In genomic region chr5:132812949-132813598, GRCh38 we compare ENCODE assay signal across 7 cellular contexts. TPM values are rescaled to one million over a fixed set of nuclear protein-coding genes. Genes with fewer than 3 reads are reported as not detected.
A peak's percentile ranks its signal among the peaks of the same experiment; 100 is the strongest.
DNase-seq lines count a peak whose midpoint lies in the region; ATAC-seq and TF ChIP-seq lines count a peak whose summit lies in the region.

Gene SOWAHA (plus strand): TSS chr5:132813302. CDS start chr5:132813622, 320 bp downstream.

- H3K4me3 ChIP-seq in GM12864 (ENCODE audit: low read depth, low read length): peak within 1 kb of the TSS; percentile 42
- H3K4me3 ChIP-seq in breast epithelium: peak within 1 kb of the TSS; percentile 23 to 77 (median 58)

- peaks cover 2 to 15% of the 10 kb centered on the region in 2 donors for H3K27me3 ChIP-seq in breast epithelium

- no peaks in the 10 kb centered on the region for H3K36me3 ChIP-seq in breast epithelium

- no peak for DNase-seq in GM12864 (ENCODE audit: low read depth)
- peak; percentile 75 for DNase-seq in NCI-H146 (lab: John Stamatoyannopoulos, UW)
- DNase-seq in breast epithelium (ENCODE audit: low spot score in 2 of 2): no peak
- DNase-seq in medulla oblongata (ENCODE audit: extremely low spot score): peak; percentile 28
- DNase-seq in type B pancreatic cell (ENCODE audit: extremely low spot score, unreplicated experiment): no peak
- DNase-seq in activated gamma-delta T cell (lab: John Stamatoyannopoulos, UW): no peak

- H3K27ac Mint-ChIP-seq in type B pancreatic cell: peak within 1 kb of the TSS; percentile 3

- no peaks in the 10 kb centered on the region for H3K36me3 Mint-ChIP-seq in type B pancreatic cell

- H3K27ac ChIP-seq in breast epithelium: peak within 1 kb of the TSS in 1 of 2 donors; percentile 54

- no peak for ATAC-seq in GM21786 (IDR thresholded peaks at IDR 0.05; ENCODE audit: unreplicated experiment)

- no peak for TF ChIP-seq CTCF in GM12864 (IDR thresholded peaks at IDR 0.05; ENCODE audit: low read depth, low read length, missing control alignments)
- TF ChIP-seq CTCF in breast epithelium (IDR thresholded peaks at IDR 0.05): no peak
- no peak for TF ChIP-seq CTCF in type B pancreatic cell (conservative IDR thresholded peaks at IDR 0.05)

- intact Hi-C loops in breast epithelium (cut with DNase I; ENCODE audit: low total_unique reads): no loop called here

- peaks cover 63% of the 10 kb centered on the region for H3K27me3 Mint-ChIP-seq in type B pancreatic cell

- peak within 1 kb of the TSS; percentile 88 for H3K4me3 Mint-ChIP-seq in type B pancreatic cell

- no peaks in the 10 kb centered on the region for H3K9me3 Mint-ChIP-seq in type B pancreatic cell

- no peaks in the 10 kb centered on the region for H3K4me1 ChIP-seq in breast epithelium

- no peak for TF ChIP-seq POLR2A in breast epithelium (IDR thresholded peaks at IDR 0.05)

- peaks cover 8% of the 10 kb centered on the region for H3K4me1 Mint-ChIP-seq in type B pancreatic cell (ENCODE audit: unreplicated experiment)

- no peaks in the 10 kb centered on the region for H3K9me3 ChIP-seq in breast epithelium

RNA-seq across cellular contexts. Expression of gene SOWAHA, which starts in this region (rescaled TPM):
- total RNA-seq in breast epithelium: 1 to 10 TPM in 1 of 3 donors, under 1 TPM in 2; 0.66 to 3.2 (median 0.96) TPM
- total RNA-seq in type B pancreatic cell (ENCODE audit: low replicate concordance): 2.5 and 4.4 TPM in 2 replicates

Comparison
In these comparisons a context has a peak if more than half of its experiments do, and no peak if none do; other contexts are left out.
1. DNase-seq: peak in NCI-H146 (single experiment) and medulla oblongata (single experiment); none in GM12864 (single experiment), breast epithelium (0 of 2), type B pancreatic cell (single experiment) and activated gamma-delta T cell (single experiment).